ENCODE assay signal across 12 cellular contexts in the genomic region with DNA sequence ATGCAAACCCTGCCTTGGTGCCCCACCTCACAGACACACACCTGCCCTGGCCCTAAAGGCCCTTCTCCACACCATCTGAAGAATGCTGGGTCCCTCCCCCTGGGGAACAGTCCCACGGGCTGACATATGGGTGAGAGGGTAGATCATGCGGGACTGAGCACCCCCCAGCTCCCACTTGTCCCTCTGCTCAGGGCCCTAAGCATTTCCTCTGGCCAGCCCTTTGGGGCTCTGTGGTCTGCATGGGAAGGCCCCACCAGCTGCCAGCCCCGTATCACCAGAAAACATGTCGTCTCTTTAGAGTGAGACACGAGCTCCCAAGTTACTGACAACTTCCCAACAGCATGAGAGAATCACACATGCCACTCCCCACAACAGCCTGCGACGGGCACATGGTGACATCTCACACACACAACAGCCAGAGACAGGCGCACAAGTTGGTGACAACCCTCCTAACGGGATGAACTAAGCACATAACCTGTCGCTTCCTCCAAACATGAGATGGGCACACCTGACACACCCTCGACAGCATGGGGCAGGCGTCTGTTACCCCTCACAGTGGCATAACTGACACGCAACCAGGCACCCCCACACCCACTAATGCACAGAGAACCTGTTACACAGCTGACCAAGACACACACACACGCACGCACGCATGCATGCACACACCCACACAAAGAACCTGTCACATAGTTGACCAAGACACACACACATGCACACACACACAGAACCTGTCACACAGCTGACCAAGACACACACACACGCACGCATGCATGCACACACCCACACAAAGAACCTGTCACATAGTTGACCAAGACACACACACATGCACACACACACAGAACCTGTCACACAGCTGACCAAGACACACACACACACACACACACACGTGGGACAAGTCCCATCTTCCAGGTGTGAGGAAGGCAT. TPM values are rescaled to one million over a fixed set of nuclear protein-coding genes. Genes with fewer than 3 reads are reported as not detected.
A peak's percentile ranks its signal among the peaks of the same experiment; 100 is the strongest.
DNase-seq lines count a peak whose midpoint lies in the region; ATAC-seq and TF ChIP-seq lines count a peak whose summit lies in the region.
"Had no signal": no experiment of that assay in that cellular context is flagged by ENCODE, and none has a peak within 500 bp of the region (broad histone marks: within the 10 kb centered on the region; RNA-seq: fewer than 3 reads in every experiment).

No MANE protein-coding gene starts in this region.

- H3K4me3 Mint-ChIP-seq in H9: no peak overlapping the region; a peak in 1 of 5 replicates
- H3K4me3 Mint-ChIP-seq in stimulated activated naive B cell treated with anti-CD40 and anti-IgM and Interleukin-4, amounts not matched to agents 10 μg/mL and 1 μg/mL and 100 μg/mL, for 72 hours: no peak overlapping the region
- H3K4me3 Mint-ChIP-seq: T-helper 17 cell had no signal

- H3K79me2 ChIP-seq in H9 (ENCODE audit: insufficient read depth, low read length): no peaks in the 10 kb centered on the region
- peaks cover 18% of the 10 kb centered on the region for H3K79me2 ChIP-seq in mesendoderm (ENCODE audit: control insufficient read depth, insufficient read depth, low read length)

- no peak overlapping the region for H3K18ac ChIP-seq in H9 (ENCODE audit: insufficient read length, low read depth, low read length)
- no peak overlapping the region for H3K18ac ChIP-seq in mesendoderm (ENCODE audit: low read length)

- peak overlapping the region; percentile 52 for H3K4me3 ChIP-seq in coronary artery
- H3K4me3 ChIP-seq in mesendoderm (ENCODE audit: low read length): no peak overlapping the region

- no CpG with 5 or more reads among the region's 19 CpGs for WGBS in H9 (ENCODE audit: extremely low coverage, insufficient read length, low lambda C conversion rate)
- WGBS in mesendoderm (ENCODE audit: extremely low coverage, insufficient coverage, low lambda C conversion rate): no CpG with 5 or more reads among the region's 19 CpGs

- no peak overlapping the region for H3K56ac ChIP-seq in H9 (ENCODE audit: insufficient read length, low read depth, low read length)
- H3K56ac ChIP-seq in mesendoderm (ENCODE audit: low read length): peak overlapping the region; percentile 28

- no peak overlapping the region for H2BK12ac ChIP-seq in H9 (ENCODE audit: insufficient read length, low read depth, low read length)

- H4K8ac ChIP-seq in H9 (replicated peaks; ENCODE audit: insufficient read length, low read depth, low read length) (no peak overlapping the region), mesendoderm (ENCODE audit: low read depth, low read length) (no peak overlapping the region)

- H2BK20ac ChIP-seq in H9 (ENCODE audit: low read depth, low read length, poor library complexity, severe bottlenecking): no peak overlapping the region

- no peak overlapping the region for H2BK15ac ChIP-seq in H9 (ENCODE audit: low read depth, low read length)
- no peak overlapping the region for H2BK15ac ChIP-seq in mesendoderm (replicated peaks; ENCODE audit: low read depth)

- H3K4ac ChIP-seq in H9 (ENCODE audit: low read depth, low read length) (no peak overlapping the region), mesendoderm (ENCODE audit: low read depth, low read length) (no peak overlapping the region)

- H4K20me1 ChIP-seq in H9 (ENCODE audit: control insufficient read depth, insufficient read depth, insufficient read length): no peaks in the 10 kb centered on the region

- no peak overlapping the region for H2AFZ ChIP-seq in H9 (ENCODE audit: low read length)

- H3K23me2 ChIP-seq in H9 (ENCODE audit: insufficient read length, low read depth, low read length, poor library complexity, severe bottlenecking): no peaks in the 10 kb centered on the region

- H3K9me3 ChIP-seq in H9 (ENCODE audit: control insufficient read depth, low read depth, low read length): no peaks in the 10 kb centered on the region

- ATAC-seq in stimulated activated naive B cell treated with anti-CD40 and anti-IgM and Interleukin-4, amounts not matched to agents 10 μg/mL and 1 μg/mL and 100 μg/mL, for 72 hours (replicated peaks): peak; percentile 53 to 61
- ATAC-seq: T-helper 17 cell had no signal

- no peak overlapping the region for H3T11ph ChIP-seq in H9 (ENCODE audit: low read length)

- peaks cover 17% of the 10 kb centered on the region; the same call in 1 of the 2 replicates for H3K4me1 ChIP-seq in H9 (ENCODE audit: insufficient read depth, low read length)
- H3K4me1 ChIP-seq in mesendoderm (ENCODE audit: control insufficient read depth, low read depth, low read length): peaks cover 27% of the 10 kb centered on the region

- no peak overlapping the region for H3K23ac ChIP-seq in H9 (ENCODE audit: insufficient read length, low read depth, low read length)
- H3K23ac ChIP-seq in mesendoderm (ENCODE audit: low read length): no peak overlapping the region

- peaks cover 75 to 90% of the 10 kb centered on the region in 2 experiments for H3K4me1 Mint-ChIP-seq in H9
- H3K4me1 Mint-ChIP-seq in stimulated activated naive B cell treated with anti-CD40 and anti-IgM and Interleukin-4, amounts not matched to agents 10 μg/mL and 1 μg/mL and 100 μg/mL, for 72 hours: peaks cover 37 to 55% of the 10 kb centered on the region in 2 donors

- H3K14ac ChIP-seq in H9 (ENCODE audit: insufficient read depth, low read length): no peak overlapping the region; the same call in 1 of the 2 replicates

- H3K79me1 ChIP-seq in H9 (ENCODE audit: insufficient read depth, low read depth, low read length, poor library complexity, severe bottlenecking) (no peaks in the 10 kb centered on the region), mesendoderm (ENCODE audit: low read length) (peaks cover 21% of the 10 kb centered on the region)

- DNase-seq in H9 (no peak), coronary artery (ENCODE audit: low spot score) (no peak), mesendoderm (no peak), NCI-H1105 (lab: John Stamatoyannopoulos, UW) (no peak), NCI-H2227 (lab: John Stamatoyannopoulos, UW; ENCODE audit: unreplicated experiment) (no peak)
- DNase-seq in stimulated activated naive B cell treated with anti-CD40 and anti-IgM and Interleukin-4, amounts not matched to agents 10 μg/mL and 1 μg/mL and 100 μg/mL, for 72 hours: no peak
- DNase-seq in effector CD4-positive, alpha-beta T cell: no peak
- DNase-seq in stimulated activated naive CD4-positive, alpha-beta T cell treated with Interleukin-2 at 50 U/mL for 16 hours (lab: John Stamatoyannopoulos, UW): no peak
- DNase-seq: activated CD8-positive, alpha-beta memory T cell treated with anti-CD3 and anti-CD28 coated beads, Interleukin-2, amount 50 U/mL, for 48 hours; NCI-H526; stimulated activated naive CD4-positive, alpha-beta T cell; T-helper 17 cell had no signal

- H2BK5ac ChIP-seq in H9 (ENCODE audit: insufficient read length, low read length) (no peak overlapping the region), mesendoderm (ENCODE audit: low read length) (no peak overlapping the region)

- no peak overlapping the region for H4K91ac ChIP-seq in H9 (ENCODE audit: insufficient read length, low read depth, low read length)

- H2BK120ac ChIP-seq in H9 (ENCODE audit: low read depth, low read length, poor library complexity, severe bottlenecking) (no peak overlapping the region), mesendoderm (ENCODE audit: low read depth, low read length) (no peak overlapping the region)

- no peaks in the 10 kb centered on the region for H3K36me3 ChIP-seq in mesendoderm (ENCODE audit: control insufficient read depth, insufficient read depth, low read length)

- no peaks in the 10 kb centered on the region for H3K36me3 Mint-ChIP-seq in H9 (ENCODE audit: insufficient read depth in 1 of 3, low read depth in 3 of 3)
- no peaks in the 10 kb centered on the region for H3K36me3 Mint-ChIP-seq in stimulated activated naive B cell treated with anti-CD40 and anti-IgM and Interleukin-4, amounts not matched to agents 10 μg/mL and 1 μg/mL and 100 μg/mL, for 72 hours

- H3K4me2 ChIP-seq in H9 (ENCODE audit: insufficient read depth, insufficient read length, low read length): no peak overlapping the region
- H3K4me2 ChIP-seq in mesendoderm (ENCODE audit: low read length): no peak overlapping the region

- H3K9ac ChIP-seq in H9 (ENCODE audit: extremely low read depth, insufficient read length, low read length): no peak overlapping the region
- no peak overlapping the region for H3K9ac ChIP-seq in mesendoderm (ENCODE audit: low read length)

- peak overlapping the region in 2 of 3 experiments; percentile 33 to 79; a peak in 4 of 7 replicates for H3K27ac Mint-ChIP-seq in H9
- H3K27ac Mint-ChIP-seq in stimulated activated naive B cell treated with anti-CD40 and anti-IgM and Interleukin-4, amounts not matched to agents 10 μg/mL and 1 μg/mL and 100 μg/mL, for 72 hours: peak overlapping the region; percentile 75

- H3K27ac ChIP-seq in H9 (ENCODE audit: insufficient read length, low read depth, low read length): no peak overlapping the region
- peak overlapping the region; percentile 92 to 98 for H3K27ac ChIP-seq in coronary artery
- no peak overlapping the region for H3K27ac ChIP-seq in mesendoderm (ENCODE audit: low read depth, low read length)

- TF ChIP-seq CTCF in H9 (conservative IDR thresholded peaks at IDR 0.05) (no peak), coronary artery (IDR thresholded peaks at IDR 0.05) (no peak)

- no peak overlapping the region for H2AK5ac ChIP-seq in H9 (ENCODE audit: insufficient read length, low read length)
- H2AK5ac ChIP-seq in mesendoderm (ENCODE audit: low read length): no peak overlapping the region

- H3K27me3 ChIP-seq in H9 (ENCODE audit: insufficient read depth, low read length) (no peaks in the 10 kb centered on the region), mesendoderm (ENCODE audit: insufficient read depth, low read length, poor library complexity) (no peaks in the 10 kb centered on the region)

- H3K9me3 Mint-ChIP-seq in H9: no peaks in the 10 kb centered on the region
- no peaks in the 10 kb centered on the region for H3K9me3 Mint-ChIP-seq in stimulated activated naive B cell treated with anti-CD40 and anti-IgM and Interleukin-4, amounts not matched to agents 10 μg/mL and 1 μg/mL and 100 μg/mL, for 72 hours

- H4K5ac ChIP-seq in H9 (ENCODE audit: insufficient read length, low read depth, low read length): no peak overlapping the region
- no peak overlapping the region for H4K5ac ChIP-seq in mesendoderm (ENCODE audit: low read length)

- H3K27me3 Mint-ChIP-seq in H9 (ENCODE audit: low read depth): no peaks in the 10 kb centered on the region
- no peaks in the 10 kb centered on the region for H3K27me3 Mint-ChIP-seq in stimulated activated naive B cell treated with anti-CD40 and anti-IgM and Interleukin-4, amounts not matched to agents 10 μg/mL and 1 μg/mL and 100 μg/mL, for 72 hours
- H3K27me3 Mint-ChIP-seq: T-helper 17 cell had no signal

RNA-seq across cellular contexts. Expression of gene AHDC1, which starts 41.2 kb away (rescaled TPM):
- 23.7 and 29.4 TPM in 2 replicates for total RNA-seq in H9 (2021)
- polyA plus RNA-seq in mesendoderm (2013, experiment 1 of 2): 8.1 TPM
- 8.0 TPM for polyA plus RNA-seq in mesendoderm (2013, experiment 2 of 2)

Comparison
In these comparisons a context has a peak if more than half of its experiments do, and no peak if none do; other contexts are left out.
1. H3K27ac ChIP-seq: peak in coronary artery (2 of 2); none in H9 (single experiment) and mesendoderm (single experiment).